ENCODE assay signal across 11 cellular contexts in genomic region chr3:47404955-47405790, GRCh38. TPM values are rescaled to one million over a fixed set of nuclear protein-coding genes. Genes with fewer than 3 reads are reported as not detected.
DNase-seq lines count a peak whose midpoint lies in the region; ATAC-seq and TF ChIP-seq lines count a peak whose summit lies in the region.
"Had no signal": no experiment of that assay in that cellular context is flagged by ENCODE, and none has a peak within 500 bp of the region (broad histone marks: within the 10 kb centered on the region; RNA-seq: fewer than 3 reads in every experiment).

No MANE protein-coding gene starts in this region.

- peaks cover 4 to 52% of the 10 kb centered on the region in 2 donors for H3K36me3 ChIP-seq in lung (ENCODE audit: control insufficient read depth in 2 of 2, insufficient read depth in 2 of 2, low read length in 2 of 2)

- DNase-seq in RWPE1 (ENCODE audit: low spot score): no peak
- peak; percentile 81 to 92 for DNase-seq in erythroblast (lab: John Stamatoyannopoulos, UW)
- no peak for DNase-seq in lung (ENCODE audit: low spot score)
- no peak for DNase-seq in kidney glomerular epithelial cell (lab: John Stamatoyannopoulos, UW)
- DNase-seq in HEK293T (ENCODE audit: extremely low spot score): no peak
- DNase-seq in NCI-H82 treated with DMSO at 0.1 percent for 48 hours (lab: John Stamatoyannopoulos, UW; ENCODE audit: unreplicated experiment): no peak
- no peak for DNase-seq in HT-29 (ENCODE audit: low spot score)
- DNase-seq: activated T-cell treated with anti-CD3 and anti-CD28 coated beads, Interleukin-2, amount 50 U/mL, for 48 hours; NCI-H2029 treated with DMSO at 0.1 percent for 48 hours had no signal

- CTCF ChIA-PET in RWPE1 (lab: Yijun Ruan, JAX): interaction anchor here (0.6 to 0.7 kb wide), 2 partner anchors 137 to 681 kb away, joined by 3 read pairs; no protein-coding TSS in a partner anchor
- CTCF ChIA-PET in HEK293T (lab: Yijun Ruan, JAX): interaction anchor here (0.6 kb wide), 1 partner anchor 16 kb away, joined by 3 read pairs; no protein-coding TSS in a partner anchor

- no peak overlapping the region for H3K4me3 ChIP-seq in lung
- H3K4me3 ChIP-seq: smooth muscle cell had no signal

- H3K27me3 ChIP-seq in lung (ENCODE audit: control insufficient read depth, insufficient read depth): no peaks in the 10 kb centered on the region

- TF ChIP-seq POLR2A in erythroblast (IDR thresholded peaks at IDR 0.05; ENCODE audit: low read length): no peak

- TF ChIP-seq CTCF in RWPE1 (conservative IDR thresholded peaks at IDR 0.05; ENCODE audit: low read depth) (no peak), lung (IDR thresholded peaks at IDR 0.05; ENCODE audit: control extremely low read depth, extremely low read depth) (no peak)

- peak; percentile 38 for ATAC-seq in lung (ENCODE audit: insufficient read depth, low FRiP score)

- H3K4me1 ChIP-seq in lung (ENCODE audit: control insufficient read depth in 2 of 2, insufficient read depth in 2 of 2, low read length in 2 of 2): peaks cover 5% of the 10 kb centered on the region in 2 donors

- H3K9me3 ChIP-seq in lung (ENCODE audit: control insufficient read depth in 2 of 2, insufficient read depth in 1 of 2, low read length in 1 of 2): no peaks in the 10 kb centered on the region

- 69 to 81% methylated on average over 9 of the region's 9 CpGs for WGBS in lung, 2 donors

- POLR2A ChIA-PET in RWPE1 (lab: Yijun Ruan, JAX; ENCODE audit: low non-redundant PET) (no interaction called here), HEK293T (lab: Yijun Ruan, JAX) (interaction anchor here (1.5 kb wide), 1 partner anchor 25 kb away, joined by 9 read pairs; the partner anchor contains the start of gene PTPN23)

- peak overlapping the region; percentile 82 for H3K27ac ChIP-seq in RWPE1
- peak overlapping the region in 1 of 2 donors; percentile 2 for H3K27ac ChIP-seq in lung (ENCODE audit: low read depth in 1 of 2, low read length in 1 of 2)
- H3K27ac ChIP-seq in temporal lobe (ENCODE audit: low read depth, low read length): peak overlapping the region; percentile 92

TF ChIP-seq in HEK293T, 16 proteins besides CTCF, POLR2A, EP300 and RAD21:
- TF ChIP-seq ZNF384 (IDR thresholded peaks at IDR 0.05): no peak
- TF ChIP-seq ELF4 (IDR thresholded peaks at IDR 0.05): no peak
- TF ChIP-seq NFRKB (IDR thresholded peaks at IDR 0.05): no peak
- no peak for TF ChIP-seq FOXM1 (IDR thresholded peaks at IDR 0.05; ENCODE audit: borderline replicate concordance)

RNA-seq across cellular contexts. Expression of gene PTPN23, which starts 24.4 kb away (rescaled TPM):
- total RNA-seq in lung (10 to 100 TPM; 25.1 to 52.3 TPM), temporal lobe (15.0 TPM)
- 10 to 100 TPM; 20.4 to 23.3 TPM for polyA plus RNA-seq in lung
- 13.9 and 16.6 TPM in 2 replicates for total RNA-seq in HT-29 (2014; rRNA removed; shearing (Covaris generic))

Comparison
In these comparisons a context has a peak if more than half of its experiments do, and no peak if none do; other contexts are left out.
1. DNase-seq: peak in erythroblast (2 of 2); none in RWPE1 (single experiment), lung (single experiment), kidney glomerular epithelial cell (single experiment), HEK293T (single experiment), NCI-H82 treated with DMSO at 0.1 percent for 48 hours (single experiment) and HT-29 (single experiment).